ENCODE assay signal across 17 cellular contexts in the genomic region with DNA sequence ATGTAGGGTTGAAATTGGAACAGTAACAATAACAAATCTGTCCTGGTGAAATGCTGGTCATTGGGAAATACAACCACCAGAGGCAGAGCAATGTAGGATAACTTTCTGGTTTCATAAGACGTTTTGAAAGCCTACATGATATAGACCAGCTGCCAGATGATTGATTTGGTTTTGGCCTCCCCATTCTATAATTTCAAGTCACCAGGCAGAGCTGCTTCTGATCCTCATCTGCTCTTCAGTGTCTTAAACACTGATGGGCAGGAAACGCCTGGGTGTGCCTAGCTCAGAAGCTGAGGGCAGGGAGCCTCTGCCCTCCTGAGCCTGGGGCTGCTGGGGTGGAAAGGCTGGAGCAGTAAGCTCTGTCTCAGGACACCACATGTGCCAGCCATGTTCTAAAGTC. TPM values are rescaled to one million over a fixed set of nuclear protein-coding genes. Genes with fewer than 3 reads are reported as not detected.
DNase-seq lines count a peak whose midpoint lies in the region; ATAC-seq, FAIRE-seq and TF ChIP-seq lines count a peak whose summit lies in the region.
"Had no signal": no experiment of that assay in that cellular context is flagged by ENCODE, and none has a peak within 500 bp of the region (broad histone marks: within the 10 kb centered on the region; RNA-seq: fewer than 3 reads in every experiment).

No MANE protein-coding gene starts in this region.

- 69 to 88% (median 81%) methylated on average over 2 of the region's 2 CpGs for whole genome bisulfite sequencing in stomach, 5 donors

- peaks cover 26% of the 10 kb centered on the region for H3K4me1 ChIP-seq in adipocyte (ENCODE audit: control insufficient read depth, insufficient read depth, low read length)
- H3K4me1 ChIP-seq in stomach, result peaks cover 4 to 54% (median 36%) of the 10 kb centered on the region in 4 donors
- H3K4me1 ChIP-seq: colonic mucosa had no signal

- ATAC-seq in Right ventricle myocardium superior (ENCODE audit: poor library complexity) (peak; percentile 43), GM18498 (IDR thresholded peaks at IDR 0.05; ENCODE audit: unreplicated experiment) (no peak)
- ATAC-seq: activated naive CD8-positive, alpha-beta T cell treated with anti-CD3 and anti-CD28 coated beads, Interleukin-2, amount 50 U/mL, for 24 hours had no signal

- intact Hi-C loops in Right ventricle myocardium superior (cut with DNase I), result no loop called here
- intact Hi-C loops in stomach (cut with DNase I; ENCODE audit: low total_unique reads), result no loop called here

- no peak overlapping the region for H3K9ac ChIP-seq in adipocyte (ENCODE audit: low read length)

- H3K9me3 ChIP-seq in adipocyte (ENCODE audit: control insufficient read depth, low read length) (no peaks in the 10 kb centered on the region), stomach (no peaks in the 10 kb centered on the region)
- H3K9me3 ChIP-seq: colonic mucosa had no signal

- DNase-seq in GM12892 (ENCODE audit: insufficient read length) (no peak), adipocyte (ENCODE audit: low read depth) (peak; percentile 44), Right ventricle myocardium superior (no peak), stomach (no peak), SHP77 (lab: John Stamatoyannopoulos, UW) (no peak), activated gamma-delta T cell (lab: John Stamatoyannopoulos, UW) (no peak), NCI-H69 (lab: John Stamatoyannopoulos, UW) (no peak)
- DNase-seq: activated naive CD8-positive, alpha-beta T cell treated with anti-CD3 and anti-CD28 coated beads, Interleukin-2, amount 50 U/mL, for 24 hours; activated T-cell treated with anti-CD3 and anti-CD28 coated beads, Interleukin-2, amount 50 U/mL, for 1 hour; CD4-positive, alpha-beta T cell; colonic mucosa; foreskin melanocyte; islet precursor cell; NCI-H1105 treated with DMSO at 0.1 percent for 48 hours; OCI-M1; T-helper 1 cell had no signal

- H3K4me3 ChIP-seq in adipocyte (ENCODE audit: low read length) (no peak overlapping the region), stomach (no peak overlapping the region)
- H3K4me3 ChIP-seq: colonic mucosa had no signal

- H3K36me3 ChIP-seq in adipocyte (ENCODE audit: control insufficient read depth, insufficient read depth, low read length, severe bottlenecking), result peaks cover 17% of the 10 kb centered on the region
- H3K36me3 ChIP-seq in stomach, result peaks cover 7 to 30% (median 27%) of the 10 kb centered on the region in 4 donors
- H3K36me3 ChIP-seq: colonic mucosa had no signal

- no peak for TF ChIP-seq CTCF in stomach (IDR thresholded peaks at IDR 0.05)

- H3K27me3 ChIP-seq in adipocyte (replicated peaks; ENCODE audit: control insufficient read depth, insufficient read depth, low read length) (no peaks in the 10 kb centered on the region), stomach (no peaks in the 10 kb centered on the region)
- H3K27me3 ChIP-seq: colonic mucosa had no signal

- peak; percentile 74 for FAIRE-seq in GM12892 (lab: Jason Lieb, UNC)

- H3K27ac ChIP-seq in stomach, result peak overlapping the region in 4 of 5 donors; percentile 59 to 81 (median 60)
- H3K27ac ChIP-seq: colonic mucosa had no signal

- TF ChIP-seq POLR2A in GM12892 (IDR thresholded peaks at IDR 0.05; ENCODE audit: low read depth, low read length) (no peak), stomach (IDR thresholded peaks at IDR 0.05) (no peak)

- no peak for TF ChIP-seq EP300 in stomach (IDR thresholded peaks at IDR 0.05)

RNA-seq across cellular contexts. Expression of a gene that starts 24.5 kb away (rescaled TPM):
- polyA plus RNA-seq in GM12892 (2012; ENCODE audit: missing spikeins), result 8.0 TPM
- total RNA-seq in Right ventricle myocardium superior, result 14.4 TPM
- 10 to 100 TPM in 4 of 5 donors, 1 to 10 TPM in 1; 5.8 to 33.8 (median 19.1) TPM for total RNA-seq in stomach
- 1 to 10 TPM; 4.7 to 6.5 (median 6.0) TPM for polyA plus RNA-seq in stomach
